Comparison of ENCODE assay signal across 23 cellular contexts in genomic region chr6:155123520-155123919, GRCh38.
"Had no signal": no experiment of that assay in that cellular context is flagged by ENCODE, and none has a peak within 500 bp of the region (broad histone marks: within the 10 kb centered on the region; RNA-seq: fewer than 3 reads in every experiment).

No MANE protein-coding gene starts in this region.

- H3K27ac ChIP-seq: brain microvascular endothelial cell, esophagus muscularis mucosa, foreskin keratinocyte, heart right ventricle, left lung, lower lobe of right lung, parathyroid adenoma, psoas muscle, tibial nerve had no signal

- H3K36me3 ChIP-seq: brain microvascular endothelial cell, esophagus muscularis mucosa, heart right ventricle, left lung, lower lobe of right lung, tibial nerve had no signal

- H3K79me2 ChIP-seq: parathyroid adenoma had no signal

- H3K4me3 ChIP-seq: esophagus muscularis mucosa, heart right ventricle, left lung, lower lobe of right lung, psoas muscle, tibial nerve had no signal

- H3K27ac Mint-ChIP-seq: activated CD4-positive, alpha-beta T cell treated with anti-CD3 and anti-CD28 coated beads, Interleukin-2, amount 10 ng/mL, durations not matched to agents 7 days and 5 days; activated CD8-positive, alpha-beta T cell treated with anti-CD3 and anti-CD28 coated beads for 36 hours; activated naive CD8-positive, alpha-beta T cell; activated T-cell treated with anti-CD3 and anti-CD28 coated beads, Interleukin-2, amount 50 U/mL, for 72 hours; nephron; stimulated activated naive B cell treated with anti-CD40 and anti-IgM and Interleukin-4, amounts not matched to agents 10 μg/mL and 1 μg/mL and 100 μg/mL, for 72 hours had no signal

- H3K27me3 Mint-ChIP-seq: activated CD4-positive, alpha-beta T cell treated with anti-CD3 and anti-CD28 coated beads, Interleukin-2, amount 10 ng/mL, durations not matched to agents 7 days and 5 days; activated CD8-positive, alpha-beta T cell treated with anti-CD3 and anti-CD28 coated beads for 36 hours; activated naive CD8-positive, alpha-beta T cell had no signal

- DNase-seq: activated CD4-positive, alpha-beta T cell treated with anti-CD3 and anti-CD28 coated beads for 1 hour; activated CD4-positive, alpha-beta T cell treated with anti-CD3 and anti-CD28 coated beads, Interleukin-2, amount 10 ng/mL, durations not matched to agents 7 days and 5 days; activated CD8-positive, alpha-beta T cell treated with anti-CD3 and anti-CD28 coated beads for 36 hours; activated naive CD4-positive, alpha-beta T cell; activated T-cell treated with anti-CD3 and anti-CD28 coated beads, Interleukin-2, amount 50 U/mL, for 72 hours; brain microvascular endothelial cell; cortex of kidney; foreskin keratinocyte; heart right ventricle; left lung; lower lobe of right lung; mesenchymal stem cell; occipital lobe; psoas muscle; stimulated activated CD4-positive, alpha-beta T cell treated with anti-CD3 and anti-CD28 coated beads, Interleukin-15, amount 100 ng/mL, for 24 hours; stimulated activated CD4-positive, alpha-beta T cell treated with anti-CD3 and anti-CD28 coated beads, Interleukin-2, amount 100 ng/mL, for 24 hours; stimulated activated naive B cell treated with anti-CD40 and anti-IgM and Interleukin-4, amounts not matched to agents 10 μg/mL and 1 μg/mL and 100 μg/mL, for 72 hours had no signal

- H2AFZ ChIP-seq: parathyroid adenoma had no signal

- H3K9me3 Mint-ChIP-seq: activated CD4-positive, alpha-beta T cell treated with anti-CD3 and anti-CD28 coated beads, Interleukin-2, amount 10 ng/mL, durations not matched to agents 7 days and 5 days; activated CD8-positive, alpha-beta T cell treated with anti-CD3 and anti-CD28 coated beads for 36 hours; activated T-cell treated with anti-CD3 and anti-CD28 coated beads, Interleukin-2, amount 50 U/mL, for 72 hours; nephron had no signal

- H3K9me3 ChIP-seq: esophagus muscularis mucosa, heart right ventricle, left lung, lower lobe of right lung, psoas muscle, tibial nerve had no signal

- FAIRE-seq: islet of Langerhans had no signal

- H3K4me3 Mint-ChIP-seq: activated CD4-positive, alpha-beta T cell treated with anti-CD3 and anti-CD28 coated beads, Interleukin-2, amount 10 ng/mL, durations not matched to agents 7 days and 5 days; activated CD8-positive, alpha-beta T cell treated with anti-CD3 and anti-CD28 coated beads for 36 hours; activated naive CD8-positive, alpha-beta T cell; activated T-cell treated with anti-CD3 and anti-CD28 coated beads, Interleukin-2, amount 50 U/mL, for 72 hours; nephron; stimulated activated naive B cell treated with anti-CD40 and anti-IgM and Interleukin-4, amounts not matched to agents 10 μg/mL and 1 μg/mL and 100 μg/mL, for 72 hours had no signal

- H3K36me3 Mint-ChIP-seq: stimulated activated naive B cell treated with anti-CD40 and anti-IgM and Interleukin-4, amounts not matched to agents 10 μg/mL and 1 μg/mL and 100 μg/mL, for 72 hours had no signal

- H3K27me3 ChIP-seq: brain microvascular endothelial cell, esophagus muscularis mucosa, foreskin keratinocyte, heart right ventricle, left lung, tibial nerve had no signal

- H3K9ac ChIP-seq: parathyroid adenoma had no signal

- H3K4me1 ChIP-seq: foreskin keratinocyte, left lung, lower lobe of right lung, parathyroid adenoma had no signal

- ATAC-seq: activated CD8-positive, alpha-beta T cell treated with anti-CD3 and anti-CD28 coated beads for 36 hours; activated T-cell treated with anti-CD3 and anti-CD28 coated beads, Interleukin-2, amount 50 U/mL, for 72 hours; foreskin keratinocyte; heart right ventricle; left lung; lower lobe of right lung; psoas muscle; stimulated activated naive B cell treated with anti-CD40 and anti-IgM and Interleukin-4, amounts not matched to agents 10 μg/mL and 1 μg/mL and 100 μg/mL, for 72 hours had no signal
